In the genomic region with DNA sequence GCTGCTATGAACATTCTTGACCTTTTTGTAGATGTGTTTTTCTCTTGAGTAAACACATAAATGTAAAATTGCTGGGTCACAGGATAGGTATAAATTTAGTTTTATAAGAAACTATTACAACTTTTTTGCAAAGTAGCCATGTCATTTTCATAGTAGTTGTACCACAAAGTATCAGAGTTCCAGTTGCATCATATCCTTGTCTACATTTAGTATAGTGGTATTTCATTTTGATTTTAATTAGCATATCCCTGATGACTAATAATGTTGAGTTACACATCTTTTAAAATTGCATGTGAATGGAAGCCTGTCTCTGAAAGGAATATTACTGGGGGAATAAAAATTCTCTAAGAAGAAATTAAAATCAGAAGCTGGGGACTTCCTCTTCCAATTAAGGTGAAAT, we compare ENCODE assay signal across 17 cellular contexts.
"Had no signal": no experiment of that assay in that cellular context is flagged by ENCODE, and none has a peak within 500 bp of the region (broad histone marks: within the 10 kb centered on the region; RNA-seq: fewer than 3 reads in every experiment).

No MANE protein-coding gene starts in this region.

- H3K27me3 ChIP-seq: heart left ventricle, neutrophil, right atrium auricular region had no signal

- DNase-seq: activated CD4-positive, alpha-beta T cell treated with anti-CD3 and anti-CD28 coated beads, Interleukin-2, amount 50 U/mL, for 48 hours; activated CD4-positive, CD25-positive, alpha-beta regulatory T cell; activated naive CD4-positive, alpha-beta T cell treated with anti-CD3 and anti-CD28 coated beads for 36 hours; amygdala; foreskin fibroblast; heart left ventricle; left colon; naive B cell; posterior cingulate gyrus; small intestine; T-helper 2 cell; trophoblast cell had no signal

- H3K4me3 Mint-ChIP-seq: activated naive CD4-positive, alpha-beta T cell treated with anti-CD3 and anti-CD28 coated beads for 36 hours; brain; dendritic cell treated with granulocyte-macrophage colony-stimulating factor and Interleukin-4, amounts not matched to agents 40 ng/mL and 50 ng/mL, for 4 days; naive B cell had no signal

- ATAC-seq: esophagus mucosa, heart left ventricle, left colon had no signal

- H3K27ac Mint-ChIP-seq: activated naive CD4-positive, alpha-beta T cell treated with anti-CD3 and anti-CD28 coated beads for 36 hours; brain; dendritic cell treated with granulocyte-macrophage colony-stimulating factor and Interleukin-4, amounts not matched to agents 40 ng/mL and 50 ng/mL, for 4 days; naive B cell had no signal

- H3K27ac ChIP-seq: heart left ventricle, neutrophil, right atrium auricular region had no signal

- H3K36me3 ChIP-seq: neutrophil, right atrium auricular region had no signal

- H3K27me3 Mint-ChIP-seq: brain; dendritic cell treated with granulocyte-macrophage colony-stimulating factor and Interleukin-4, amounts not matched to agents 40 ng/mL and 50 ng/mL, for 4 days; naive B cell had no signal

- H3K4me1 Mint-ChIP-seq: brain, naive B cell had no signal

- H3K4me1 ChIP-seq: heart left ventricle, right atrium auricular region had no signal

- H3K4me3 ChIP-seq: heart left ventricle, right atrium auricular region had no signal
